Comparison of ENCODE assay signal across 9 cellular contexts in the genomic region with DNA sequence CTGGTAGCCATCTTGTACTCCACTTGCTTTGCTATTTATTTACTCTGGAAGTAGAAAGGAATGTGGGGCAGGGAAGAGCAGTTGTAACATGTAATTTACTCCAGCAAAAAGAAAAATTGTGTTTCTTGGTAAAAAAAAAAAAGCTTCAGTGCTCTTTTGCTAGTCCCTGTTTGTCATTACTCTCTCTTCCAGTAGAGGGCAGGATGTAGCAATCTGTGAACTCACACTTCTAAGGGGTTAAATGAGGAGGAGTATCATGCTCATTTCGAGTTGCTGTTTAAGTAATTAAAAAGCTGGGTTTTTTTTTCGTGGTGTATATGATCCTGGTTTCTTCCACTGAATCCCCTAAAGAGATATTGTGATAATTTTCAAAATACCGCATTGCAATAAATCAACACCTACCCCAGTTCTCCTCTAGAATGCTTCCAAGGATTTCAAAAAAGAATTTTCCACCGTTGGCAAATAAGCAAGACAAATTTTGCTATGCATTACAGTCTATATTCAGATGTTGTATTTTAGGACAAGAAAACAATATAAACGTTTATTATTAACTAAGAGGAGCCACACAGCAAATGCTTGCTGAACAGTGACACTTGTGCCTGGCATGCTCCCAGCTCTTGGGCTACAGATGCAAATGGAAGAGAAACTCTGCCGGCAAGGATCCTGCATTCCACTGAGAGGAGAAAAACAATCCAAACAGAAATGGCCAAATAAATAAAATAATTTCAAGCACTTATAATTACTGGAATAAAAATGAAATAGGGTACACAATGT.
DNase-seq lines count a peak whose midpoint lies in the region; ATAC-seq and TF ChIP-seq lines count a peak whose summit lies in the region.
"Had no signal": no experiment of that assay in that cellular context is flagged by ENCODE, and none has a peak within 500 bp of the region (broad histone marks: within the 10 kb centered on the region; RNA-seq: fewer than 3 reads in every experiment).

No MANE protein-coding gene starts in this region.

- H3K27ac Mint-ChIP-seq in activated CD4-positive, alpha-beta T cell treated with anti-CD3 and anti-CD28 coated beads, Interleukin-2, amount 10 ng/mL, durations not matched to agents 24 days and 14 days: no peak overlapping the region
- H3K27ac Mint-ChIP-seq: IgD-negative memory B cell had no signal

- H3K4me3 ChIP-seq in SJCRH30 (no peak overlapping the region), foreskin fibroblast (ENCODE audit: low read depth in 1 of 2, low read length in 2 of 2) (no peak overlapping the region), sigmoid colon (peak overlapping the region in 2 of 4 donors; percentile 5 to 17)

- H3K4me1 ChIP-seq in SJCRH30 (no peaks in the 10 kb centered on the region), sigmoid colon (peaks cover 0 to 10% (median 8%) of the 10 kb centered on the region in 4 donors)

- H3K9me3 ChIP-seq in SJCRH30 (replicated peaks) (no peaks in the 10 kb centered on the region), sigmoid colon (no peaks in the 10 kb centered on the region)

- no peaks in the 10 kb centered on the region for H3K36me3 Mint-ChIP-seq in activated CD4-positive, alpha-beta T cell treated with anti-CD3 and anti-CD28 coated beads, Interleukin-2, amount 10 ng/mL, durations not matched to agents 24 days and 14 days (ENCODE audit: low read depth)
- H3K36me3 Mint-ChIP-seq: IgD-negative memory B cell had no signal

- no peak for TF ChIP-seq POLR2A in sigmoid colon (IDR thresholded peaks at IDR 0.05)

- H3K4me3 Mint-ChIP-seq in activated CD4-positive, alpha-beta T cell treated with anti-CD3 and anti-CD28 coated beads, Interleukin-2, amount 10 ng/mL, durations not matched to agents 24 days and 14 days: no peak overlapping the region
- H3K4me3 Mint-ChIP-seq: IgD-negative memory B cell had no signal

- H3K27ac ChIP-seq in SJCRH30 (no peak overlapping the region), sigmoid colon (no peak overlapping the region)

- H3K27me3 ChIP-seq in SJCRH30 (no peaks in the 10 kb centered on the region), sigmoid colon (no peaks in the 10 kb centered on the region)

- H3K27me3 Mint-ChIP-seq in activated CD4-positive, alpha-beta T cell treated with anti-CD3 and anti-CD28 coated beads, Interleukin-2, amount 10 ng/mL, durations not matched to agents 24 days and 14 days: no peaks in the 10 kb centered on the region
- H3K27me3 Mint-ChIP-seq: IgD-negative memory B cell had no signal

- no peaks in the 10 kb centered on the region for H3K36me3 ChIP-seq in SJCRH30
- no peaks in the 10 kb centered on the region for H3K36me3 ChIP-seq in sigmoid colon

- intact Hi-C loops in sigmoid colon (cut with DNase I): no loop called here
- intact Hi-C loops in activated CD4-positive, alpha-beta T cell treated with anti-CD3 and anti-CD28 coated beads, Interleukin-2, amount 10 ng/mL, durations not matched to agents 24 days and 14 days (cut with micrococcal nuclease): no loop called here

- peak; percentile 76 for ATAC-seq in GM21367 (IDR thresholded peaks at IDR 0.05; ENCODE audit: unreplicated experiment)

- H3K9me3 Mint-ChIP-seq in activated CD4-positive, alpha-beta T cell treated with anti-CD3 and anti-CD28 coated beads, Interleukin-2, amount 10 ng/mL, durations not matched to agents 24 days and 14 days: no peaks in the 10 kb centered on the region

- 6 to 15% methylated on average over 6 of the region's 6 CpGs for whole genome bisulfite sequencing in sigmoid colon, 2 donors

- DNase-seq in COR-L47 (lab: John Stamatoyannopoulos, UW) (peak; percentile 88), M059J (ENCODE audit: low read depth) (peak; percentile 18), SJCRH30 (peak; percentile 5 to 68), foreskin fibroblast (peak in 1 of 2 donors; percentile 73), sigmoid colon (no peak), T1000 (lab: John Stamatoyannopoulos, UW) (no peak)
- no peak for DNase-seq in activated CD4-positive, alpha-beta T cell treated with anti-CD3 and anti-CD28 coated beads, Interleukin-2, amount 10 ng/mL, durations not matched to agents 24 days and 14 days

- TF ChIP-seq CTCF in foreskin fibroblast (IDR thresholded peaks at IDR 0.05; ENCODE audit: low read depth, low read length) (peak; percentile 59), sigmoid colon (IDR thresholded peaks at IDR 0.05) (peak in 3 of 4 experiments; percentile 35 to 61 (median 46))

- TF ChIP-seq EP300 in sigmoid colon (IDR thresholded peaks at IDR 0.05): no peak

- H3K4me1 Mint-ChIP-seq in activated CD4-positive, alpha-beta T cell treated with anti-CD3 and anti-CD28 coated beads, Interleukin-2, amount 10 ng/mL, durations not matched to agents 24 days and 14 days: no peaks in the 10 kb centered on the region
- H3K4me1 Mint-ChIP-seq: IgD-negative memory B cell had no signal

Comparison
In these comparisons a context has a peak if more than half of its experiments do, and no peak if none do; other contexts are left out.
1. DNase-seq: peak in COR-L47 (single experiment), M059J (single experiment) and SJCRH30 (2 of 2); none in sigmoid colon (single experiment), activated CD4-positive, alpha-beta T cell treated with anti-CD3 and anti-CD28 coated beads, Interleukin-2, amount 10 ng/mL, durations not matched to agents 24 days and 14 days (single experiment) and T1000 (single experiment).